ENCODE assay signal across 2 cellular contexts in the genomic region with DNA sequence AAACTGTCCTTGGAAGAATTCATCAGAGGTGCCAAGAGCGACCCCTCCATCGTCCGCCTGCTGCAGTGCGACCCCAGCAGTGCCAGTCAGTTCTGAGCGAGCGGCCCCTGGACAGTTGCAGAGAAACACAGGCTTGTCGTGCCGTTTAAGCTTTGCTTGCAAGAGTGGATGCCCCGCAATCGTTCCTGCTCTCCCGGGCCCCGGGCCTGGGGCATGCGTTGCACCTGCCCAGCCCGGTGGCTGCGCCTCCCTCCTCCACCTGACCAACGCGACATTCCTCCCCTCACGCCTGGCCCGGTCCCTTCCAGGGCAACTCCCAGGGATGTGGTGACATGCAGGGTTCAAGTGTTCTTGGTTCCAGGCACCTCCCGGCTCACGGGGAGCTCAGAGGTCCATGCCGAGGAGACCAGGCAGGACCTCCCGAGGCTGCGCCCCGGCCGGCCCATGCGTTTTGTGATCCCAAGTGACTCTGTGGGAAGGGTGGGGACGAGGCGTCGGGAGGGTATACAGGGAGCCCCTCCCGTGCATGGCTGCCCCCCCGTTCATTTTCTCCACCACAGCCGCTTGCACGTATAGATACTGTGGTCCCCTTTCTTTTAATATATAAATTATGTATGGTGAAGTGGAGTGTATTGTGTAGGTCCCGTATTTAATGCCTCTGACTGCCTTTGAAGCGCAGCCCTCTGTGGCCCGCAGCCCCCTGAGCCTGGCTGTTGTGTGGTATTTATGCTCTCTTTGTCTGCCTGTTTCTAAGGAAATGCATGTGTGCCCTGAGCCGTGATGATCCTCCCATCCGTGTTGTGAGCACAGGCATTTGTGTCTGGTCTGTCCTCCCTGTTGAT.
TF ChIP-seq lines count a peak whose summit lies in the region.

No MANE protein-coding gene starts in this region.

TF ChIP-seq in SK-N-SH, 30 proteins besides CTCF, POLR2A, EP300 and RAD21 (continued from another document):
- TF ChIP-seq, protein P1, sequence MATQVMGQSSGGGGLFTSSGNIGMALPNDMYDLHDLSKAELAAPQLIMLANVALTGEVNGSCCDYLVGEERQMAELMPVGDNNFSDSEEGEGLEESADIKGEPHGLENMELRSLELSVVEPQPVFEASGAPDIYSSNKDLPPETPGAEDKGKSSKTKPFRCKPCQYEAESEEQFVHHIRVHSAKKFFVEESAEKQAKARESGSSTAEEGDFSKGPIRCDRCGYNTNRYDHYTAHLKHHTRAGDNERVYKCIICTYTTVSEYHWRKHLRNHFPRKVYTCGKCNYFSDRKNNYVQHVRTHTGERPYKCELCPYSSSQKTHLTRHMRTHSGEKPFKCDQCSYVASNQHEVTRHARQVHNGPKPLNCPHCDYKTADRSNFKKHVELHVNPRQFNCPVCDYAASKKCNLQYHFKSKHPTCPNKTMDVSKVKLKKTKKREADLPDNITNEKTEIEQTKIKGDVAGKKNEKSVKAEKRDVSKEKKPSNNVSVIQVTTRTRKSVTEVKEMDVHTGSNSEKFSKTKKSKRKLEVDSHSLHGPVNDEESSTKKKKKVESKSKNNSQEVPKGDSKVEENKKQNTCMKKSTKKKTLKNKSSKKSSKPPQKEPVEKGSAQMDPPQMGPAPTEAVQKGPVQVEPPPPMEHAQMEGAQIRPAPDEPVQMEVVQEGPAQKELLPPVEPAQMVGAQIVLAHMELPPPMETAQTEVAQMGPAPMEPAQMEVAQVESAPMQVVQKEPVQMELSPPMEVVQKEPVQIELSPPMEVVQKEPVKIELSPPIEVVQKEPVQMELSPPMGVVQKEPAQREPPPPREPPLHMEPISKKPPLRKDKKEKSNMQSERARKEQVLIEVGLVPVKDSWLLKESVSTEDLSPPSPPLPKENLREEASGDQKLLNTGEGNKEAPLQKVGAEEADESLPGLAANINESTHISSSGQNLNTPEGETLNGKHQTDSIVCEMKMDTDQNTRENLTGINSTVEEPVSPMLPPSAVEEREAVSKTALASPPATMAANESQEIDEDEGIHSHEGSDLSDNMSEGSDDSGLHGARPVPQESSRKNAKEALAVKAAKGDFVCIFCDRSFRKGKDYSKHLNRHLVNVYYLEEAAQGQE (IDR thresholded peaks at IDR 0.05; ENCODE audit: low read depth, low read length): no peak
- TF ChIP-seq GATA2 (CRISPR knock-in tag; IDR thresholded peaks at IDR 0.05) (no peak), TCF12 (IDR thresholded peaks at IDR 0.05) (no peak), YY1 (IDR thresholded peaks at IDR 0.05; ENCODE audit: low read depth) (no peak), ZBTB33 (IDR thresholded peaks at IDR 0.05; ENCODE audit: borderline replicate concordance, low read depth) (no peak), RFX5 (IDR thresholded peaks at IDR 0.05; ENCODE audit: low read length) (no peak), TEAD4 (IDR thresholded peaks at IDR 0.05; ENCODE audit: borderline replicate concordance, insufficient read depth) (no peak), SMC3 (IDR thresholded peaks at IDR 0.05; ENCODE audit: low read depth, low read length) (no peak)

TF ChIP-seq in SK-N-SH treated with all-trans-retinoic acid at 6 μM for 48 hours, 23 proteins besides CTCF, POLR2A, EP300 and RAD21 (continued from another document):
- TF ChIP-seq ESRRG (CRISPR knock-in tag; IDR thresholded peaks at IDR 0.05): no peak
- TF ChIP-seq TOX (CRISPR knock-in tag; IDR thresholded peaks at IDR 0.05; ENCODE audit: borderline replicate concordance): no peak
- TF ChIP-seq ISL1 (CRISPR knock-in tag; IDR thresholded peaks at IDR 0.05): no peak
- no peak for TF ChIP-seq RARB (CRISPR knock-in tag; IDR thresholded peaks at IDR 0.05)
- TF ChIP-seq OSR1 (CRISPR knock-in tag; IDR thresholded peaks at IDR 0.05): no peak
- TF ChIP-seq, protein P2, sequence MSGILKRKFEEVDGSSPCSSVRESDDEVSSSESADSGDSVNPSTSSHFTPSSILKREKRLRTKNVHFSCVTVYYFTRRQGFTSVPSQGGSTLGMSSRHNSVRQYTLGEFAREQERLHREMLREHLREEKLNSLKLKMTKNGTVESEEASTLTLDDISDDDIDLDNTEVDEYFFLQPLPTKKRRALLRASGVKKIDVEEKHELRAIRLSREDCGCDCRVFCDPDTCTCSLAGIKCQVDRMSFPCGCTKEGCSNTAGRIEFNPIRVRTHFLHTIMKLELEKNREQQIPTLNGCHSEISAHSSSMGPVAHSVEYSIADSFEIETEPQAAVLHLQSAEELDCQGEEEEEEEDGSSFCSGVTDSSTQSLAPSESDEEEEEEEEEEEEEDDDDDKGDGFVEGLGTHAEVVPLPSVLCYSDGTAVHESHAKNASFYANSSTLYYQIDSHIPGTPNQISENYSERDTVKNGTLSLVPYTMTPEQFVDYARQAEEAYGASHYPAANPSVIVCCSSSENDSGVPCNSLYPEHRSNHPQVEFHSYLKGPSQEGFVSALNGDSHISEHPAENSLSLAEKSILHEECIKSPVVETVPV (CRISPR knock-in tag; IDR thresholded peaks at IDR 0.05): no peak
- TF ChIP-seq TCF4 (CRISPR knock-in tag; IDR thresholded peaks at IDR 0.05; ENCODE audit: borderline replicate concordance): no peak
- no peak for TF ChIP-seq PPARA (CRISPR knock-in tag; IDR thresholded peaks at IDR 0.05; ENCODE audit: borderline replicate concordance)
- no peak for TF ChIP-seq ZFP3 (CRISPR knock-in tag; IDR thresholded peaks at IDR 0.05)
